ENCODE assay signal across 8 cellular contexts in genomic region chr21:25734654-25735220, GRCh38. TPM values are rescaled to one million over a fixed set of nuclear protein-coding genes. Genes with fewer than 3 reads are reported as not detected.
A peak's percentile ranks its signal among the peaks of the same experiment; 100 is the strongest.
DNase-seq lines count a peak whose midpoint lies in the region; ATAC-seq and TF ChIP-seq lines count a peak whose summit lies in the region.

ATP5PF (minus strand) TSS chr21:25734904; CDS start chr21:25729794, 5,110 bp downstream.
GABPA (plus strand) TSS chr21:25734972; CDS start chr21:25741599, 6,627 bp downstream.

- H3K36me3 Mint-ChIP-seq in IgD-negative memory B cell, result peaks cover 4% of the 10 kb centered on the region

- H3K4me1 Mint-ChIP-seq in IgD-negative memory B cell, result peaks cover 31 to 49% (median 40%) of the 10 kb centered on the region in 3 donors

- ATAC-seq in GM21529 (IDR thresholded peaks at IDR 0.05; ENCODE audit: unreplicated experiment) (peak; percentile 85), mucosa of descending colon (peak; percentile 95)

- intact Hi-C loops in mucosa of descending colon (cut with DNase I, micrococcal nuclease), result no loop called here

- no peaks in the 10 kb centered on the region for H3K36me3 ChIP-seq in mucosa of descending colon (ENCODE audit: low read depth)

- H3K9me3 ChIP-seq in mucosa of descending colon, result no peaks in the 10 kb centered on the region

- TF ChIP-seq CTCF in mucosa of descending colon (IDR thresholded peaks at IDR 0.05), result no peak

- H3K27me3 Mint-ChIP-seq in IgD-negative memory B cell, result peaks cover 3% of the 10 kb centered on the region

- peaks cover 28% of the 10 kb centered on the region for H3K4me1 ChIP-seq in mucosa of descending colon (ENCODE audit: low read depth)

- DNase-seq in DMS 273 treated with DMSO at 0.1 percent for 48 hours (lab: John Stamatoyannopoulos, UW) (peak; percentile 96), OCI-M2 (lab: John Stamatoyannopoulos, UW; ENCODE audit: unreplicated experiment) (peak; percentile 47), activated T-cell treated with anti-CD3 and anti-CD28 coated beads for 4 hours (peak; percentile 98), epithelial cell of prostate (ENCODE audit: low read depth, low spot score) (peak; percentile 98), mucosa of descending colon (peak; percentile 97 to 98 (median 98))
- peak; percentile 96 for DNase-seq in stimulated activated CD8-positive, alpha-beta memory T cell treated with anti-CD3 and anti-CD28 coated beads, Interleukin-4, amount 100 ng/mL, for 24 hours (ENCODE audit: low read depth)

- H3K4me3 ChIP-seq in mucosa of descending colon, result peak within 1 kb of the TSS; percentile 91

- H3K27ac Mint-ChIP-seq in IgD-negative memory B cell, result peak within 1 kb of the TSS; percentile 95 to 100 (median 97)

- H3K4me3 Mint-ChIP-seq in IgD-negative memory B cell, result peak within 1 kb of the TSS; percentile 95 to 100 (median 100)

- H3K9me3 Mint-ChIP-seq in IgD-negative memory B cell, result no peaks in the 10 kb centered on the region

- peak within 1 kb of the TSS; percentile 97 for H3K27ac ChIP-seq in epithelial cell of prostate

RNA-seq across cellular contexts. Expression of gene ATP5PF, which starts in this region (rescaled TPM):
- polyA plus RNA-seq in IgD-negative memory B cell, result 327 TPM
- total RNA-seq in mucosa of descending colon, result 100 to 1,000 TPM; 159 to 215 (median 205) TPM

RNA-seq across cellular contexts. Expression of gene GABPA, which starts in this region (rescaled TPM):
- 17.3 TPM for polyA plus RNA-seq in IgD-negative memory B cell
- total RNA-seq in mucosa of descending colon, result 10 to 100 TPM; 21.9 to 26.5 (median 24.8) TPM

Comparison
In these comparisons a context has a peak if more than half of its experiments do, and no peak if none do; other contexts are left out.
1. Peak in every context shown above with its lines: DNase-seq, ATAC-seq, H3K4me3 ChIP-seq and H3K27ac ChIP-seq.
2. DNase-seq: peak in every context shown above with its lines; median percentile 98 in activated T-cell treated with anti-CD3 and anti-CD28 coated beads for 4 hours; 98 in epithelial cell of prostate; 98 in mucosa of descending colon; 96 in DMS 273 treated with DMSO at 0.1 percent for 48 hours; 96 in stimulated activated CD8-positive, alpha-beta memory T cell treated with anti-CD3 and anti-CD28 coated beads, Interleukin-4, amount 100 ng/mL, for 24 hours; 47 in OCI-M2.